17 cellular contexts compared by ENCODE assay signal in the genomic region with DNA sequence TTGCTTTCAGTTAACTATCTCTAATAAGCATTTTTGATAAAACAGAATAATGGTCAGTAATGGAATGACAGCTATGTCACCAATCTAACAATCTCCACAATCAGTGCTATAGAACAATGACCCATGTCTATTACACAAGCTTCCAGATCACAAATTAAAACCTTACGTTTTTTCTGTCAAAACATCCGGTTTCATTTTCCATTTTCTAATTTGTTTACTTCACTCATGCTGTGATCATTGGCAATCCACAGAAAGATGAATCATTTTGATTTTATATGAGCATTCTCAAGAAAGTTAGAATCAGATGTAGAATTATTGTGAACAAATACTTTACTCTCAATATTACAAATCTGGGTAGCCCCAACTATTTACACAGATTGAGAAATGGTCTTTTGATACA.
DNase-seq lines count a peak whose midpoint lies in the region; TF ChIP-seq lines count a peak whose summit lies in the region.
"Had no signal": no experiment of that assay in that cellular context is flagged by ENCODE, and none has a peak within 500 bp of the region (broad histone marks: within the 10 kb centered on the region; RNA-seq: fewer than 3 reads in every experiment).

No MANE protein-coding gene starts in this region.

- no peak overlapping the region for H2AK5ac ChIP-seq in mesenchymal stem cell (ENCODE audit: low read length, severe bottlenecking)

- no peak overlapping the region for H4K8ac ChIP-seq in mesenchymal stem cell (ENCODE audit: low read length)

- no peak overlapping the region for H4K91ac ChIP-seq in mesenchymal stem cell (ENCODE audit: low read length)

- no peaks in the 10 kb centered on the region for H3K36me3 ChIP-seq in MM.1S (replicated peaks; ENCODE audit: insufficient read depth, low read length)
- H3K36me3 ChIP-seq in mesenchymal stem cell (ENCODE audit: control insufficient read depth in 1 of 2, insufficient read depth in 2 of 2, low read depth in 1 of 2, low read length in 2 of 2), result peaks cover 0 to 1% of the 10 kb centered on the region in 2 experiments

- H3K9me2 ChIP-seq in MM.1S (replicated peaks; ENCODE audit: insufficient read depth, low read length), result no peaks in the 10 kb centered on the region

- H2BK5ac ChIP-seq in mesenchymal stem cell (ENCODE audit: low read depth, low read length, poor library complexity, severe bottlenecking), result no peak overlapping the region

- no peaks in the 10 kb centered on the region for H3F3A ChIP-seq in MM.1S (ENCODE audit: insufficient read depth, low read length)

- no peaks in the 10 kb centered on the region for H3K79me1 ChIP-seq in mesenchymal stem cell (replicated peaks; ENCODE audit: low read length, poor library complexity, severe bottlenecking)

- H3K4me1 ChIP-seq in MM.1S (ENCODE audit: low read length) (no peaks in the 10 kb centered on the region), mesenchymal stem cell (ENCODE audit: control insufficient read depth, insufficient read depth, low read depth, low read length) (no peaks in the 10 kb centered on the region)
- H3K4me1 ChIP-seq: A549 had no signal

- no peak overlapping the region for H3K9ac ChIP-seq in MM.1S (ENCODE audit: low read length)
- peak overlapping the region; percentile 15 for H3K9ac ChIP-seq in mesenchymal stem cell (ENCODE audit: low read length)

- H3K18ac ChIP-seq in mesenchymal stem cell (ENCODE audit: low read depth in 1 of 2, low read length in 2 of 2), result no peak overlapping the region

- TF ChIP-seq CTCF in MM.1S (IDR thresholded peaks at IDR 0.05; ENCODE audit: low read length), result no peak

- H4K20me1 ChIP-seq in MM.1S (ENCODE audit: insufficient read depth, low read length), result no peaks in the 10 kb centered on the region

- H2AFZ ChIP-seq in MM.1S (ENCODE audit: low read length), result no peak overlapping the region
- H2AFZ ChIP-seq in mesenchymal stem cell (ENCODE audit: low read depth, low read length), result no peak overlapping the region

- no peak overlapping the region for H3K14ac ChIP-seq in mesenchymal stem cell (ENCODE audit: low read length in 2 of 2)

- H3K27me3 ChIP-seq in MM.1S (replicated peaks; ENCODE audit: insufficient read depth, low read length) (no peaks in the 10 kb centered on the region), mesenchymal stem cell (ENCODE audit: control insufficient read depth in 1 of 2, insufficient read depth in 1 of 2, low read length in 2 of 2) (no peaks in the 10 kb centered on the region)

- H2BK12ac ChIP-seq in mesenchymal stem cell (ENCODE audit: low read length in 2 of 2), result no peak overlapping the region

- H3K23ac ChIP-seq in mesenchymal stem cell (ENCODE audit: low read length in 2 of 2), result no peak overlapping the region

- no peak overlapping the region for H3K4me3 ChIP-seq in MM.1S (ENCODE audit: low read length)
- H3K4me3 ChIP-seq in mesenchymal stem cell (ENCODE audit: insufficient read depth in 1 of 2, low read depth in 1 of 2, low read length in 2 of 2), result no peak overlapping the region
- H3K4me3 ChIP-seq: A549 had no signal

- H3K79me2 ChIP-seq in MM.1S (ENCODE audit: low read length), result no peaks in the 10 kb centered on the region

- DNase-seq in EH (ENCODE audit: low read depth) (peak; percentile 37), MM.1S (no peak), dedifferentiated amniotic fluid mesenchymal stem cell (ENCODE audit: extremely low spot score) (peak; percentile 57), mesenchymal stem cell (no peak), NCI-H524 (lab: John Stamatoyannopoulos, UW) (no peak), T-helper 1 cell (no peak)
- no peak for DNase-seq in activated naive CD4-positive, alpha-beta T cell (lab: John Stamatoyannopoulos, UW)
- DNase-seq: AML-193; CD4-positive, CD25-positive, alpha-beta regulatory T cell; GDM1; GOT3; IMR-90; MV-4-11; NCI-H1436; NCI-H2081; NCI-H524 treated with DMSO at 0.1 percent for 48 hours had no signal

- no peak overlapping the region for H2BK15ac ChIP-seq in mesenchymal stem cell (ENCODE audit: low read depth, poor library complexity, severe bottlenecking)

- H3K4ac ChIP-seq in mesenchymal stem cell (ENCODE audit: low read depth in 1 of 2, low read length in 2 of 2), result no peak overlapping the region

- H3K9me3 ChIP-seq in MM.1S (replicated peaks; ENCODE audit: insufficient read depth, low read length) (no peaks in the 10 kb centered on the region), mesenchymal stem cell (ENCODE audit: control insufficient read depth, low read length) (no peaks in the 10 kb centered on the region)
- H3K9me3 ChIP-seq: A549 had no signal

- H3K4me2 ChIP-seq in MM.1S (ENCODE audit: low read depth, low read length) (peak overlapping the region; percentile 0; the same call in 1 of the 2 replicates), mesenchymal stem cell (ENCODE audit: low read length, poor library complexity, severe bottlenecking) (no peak overlapping the region)
- H3K4me2 ChIP-seq: A549 had no signal

- WGBS in mesenchymal stem cell, result 100% methylated on average over 2 of the region's 2 CpGs

- no peak overlapping the region for H2BK120ac ChIP-seq in mesenchymal stem cell (ENCODE audit: low read depth, low read length)

- H3K27ac ChIP-seq in MM.1S (ENCODE audit: low read length), result no peak overlapping the region
- H3K27ac ChIP-seq in mesenchymal stem cell (ENCODE audit: low read length, poor library complexity, severe bottlenecking), result no peak overlapping the region
- H3K27ac ChIP-seq: A549 had no signal

Comparison
In these comparisons a context has a peak if more than half of its experiments do, and no peak if none do; other contexts are left out.
1. DNase-seq: peak in EH (single experiment) and dedifferentiated amniotic fluid mesenchymal stem cell (single experiment); none in MM.1S (single experiment), mesenchymal stem cell (single experiment), NCI-H524 (0 of 2), T-helper 1 cell (0 of 5) and activated naive CD4-positive, alpha-beta T cell (0 of 4).